ENCODE assay signal across 17 cellular contexts in genomic region chr4:181909368-181909767, GRCh38.
DNase-seq lines count a peak whose midpoint lies in the region; ATAC-seq and TF ChIP-seq lines count a peak whose summit lies in the region.
"Had no signal": no experiment of that assay in that cellular context is flagged by ENCODE, and none has a peak within 500 bp of the region (broad histone marks: within the 10 kb centered on the region; RNA-seq: fewer than 3 reads in every experiment).

No MANE protein-coding gene starts in this region.

- no CpG with 5 or more reads among the region's 6 CpGs for WGBS in neuronal stem cell (ENCODE audit: extremely low coverage in 2 of 2, insufficient read length in 2 of 2, insufficient replicate concordance in 1 of 2), 2 donors

- no peak overlapping the region for H2AK5ac ChIP-seq in neuronal stem cell (ENCODE audit: low read depth, low read length)

- no peak overlapping the region for H3K14ac ChIP-seq in neuronal stem cell (ENCODE audit: low read length)

- H3K23ac ChIP-seq in neuronal stem cell (ENCODE audit: low read depth, low read length, poor library complexity), result no peak overlapping the region

- H3K4me1 ChIP-seq in neuronal stem cell (ENCODE audit: control insufficient read depth in 2 of 2, insufficient read depth in 1 of 2, low read depth in 1 of 2, low read length in 2 of 2), result no peaks in the 10 kb centered on the region
- H3K4me1 ChIP-seq in effector memory CD4-positive, alpha-beta T cell (ENCODE audit: control insufficient read depth, insufficient read depth, low read length, poor library complexity, severe bottlenecking), result no peaks in the 10 kb centered on the region
- H3K4me1 ChIP-seq: Peyer's patch, thyroid gland had no signal

- no peak for ATAC-seq in GM18505 (IDR thresholded peaks at IDR 0.05; ENCODE audit: unreplicated experiment)
- ATAC-seq: activated CD4-positive, alpha-beta T cell treated with anti-CD3 and anti-CD28 coated beads for 36 hours had no signal

- no peak overlapping the region for H2BK5ac ChIP-seq in neuronal stem cell (ENCODE audit: low read length)

- H3K27ac ChIP-seq in neuronal stem cell (replicated peaks; ENCODE audit: low read length), result no peak overlapping the region
- no peak overlapping the region for H3K27ac ChIP-seq in effector memory CD4-positive, alpha-beta T cell (ENCODE audit: insufficient read depth, low read length, poor library complexity, severe bottlenecking)
- H3K27ac ChIP-seq: Peyer's patch, thyroid gland had no signal

- H3K4ac ChIP-seq in neuronal stem cell (ENCODE audit: low read length), result no peak overlapping the region

- H3K18ac ChIP-seq in neuronal stem cell (ENCODE audit: low read length), result no peak overlapping the region

- no peak for TF ChIP-seq POLR2A in GM18505 (IDR thresholded peaks at IDR 0.05; ENCODE audit: borderline replicate concordance, extremely low read depth, insufficient read depth, insufficient read length)

- no peak overlapping the region for H3K9ac ChIP-seq in neuronal stem cell (ENCODE audit: low read depth, low read length, poor library complexity)

- no peaks in the 10 kb centered on the region for H3K27me3 ChIP-seq in neuronal stem cell (ENCODE audit: control insufficient read depth in 3 of 3, insufficient read depth in 3 of 3, low read depth in 1 of 3, low read length in 3 of 3)
- no peaks in the 10 kb centered on the region for H3K27me3 ChIP-seq in effector memory CD4-positive, alpha-beta T cell (replicated peaks; ENCODE audit: control insufficient read depth, insufficient read depth, low read length, poor library complexity, severe bottlenecking)
- H3K27me3 ChIP-seq: Peyer's patch, thyroid gland had no signal

- peak; percentile 84 for DNase-seq in Daoy (ENCODE audit: low read depth)
- DNase-seq in NCI-H69 (lab: John Stamatoyannopoulos, UW), result peak; percentile 2
- DNase-seq in dedifferentiated amniotic fluid mesenchymal stem cell (ENCODE audit: extremely low spot score), result peak; percentile 30
- peak; percentile 10 for DNase-seq in kidney tubule cell (ENCODE audit: low spot score)
- DNase-seq in NCI-H2029 treated with DMSO at 0.1 percent for 48 hours (lab: John Stamatoyannopoulos, UW), result no peak
- DNase-seq in neuronal stem cell (ENCODE audit: low spot score), result no peak
- DNase-seq in effector memory CD4-positive, alpha-beta T cell, result no peak
- DNase-seq: activated CD4-positive, alpha-beta T cell treated with anti-CD3 and anti-CD28 coated beads for 36 hours; activated naive CD8-positive, alpha-beta T cell treated with anti-CD3 and anti-CD28 coated beads, Interleukin-2, amount 10 ng/mL, durations not matched to agents 7 days and 5 days; activated T-cell treated with anti-CD3 and anti-CD28 coated beads for 4 hours; KBM-7; naive B cell; NCI-H1436 treated with DMSO at 0.1 percent for 48 hours; NCI-H526; Peyer's patch; thyroid gland had no signal

- no peaks in the 10 kb centered on the region for H3K36me3 ChIP-seq in neuronal stem cell (replicated peaks in 1 of 2; ENCODE audit: control insufficient read depth in 2 of 2, insufficient read depth in 2 of 2, low read length in 2 of 2)
- no peaks in the 10 kb centered on the region for H3K36me3 ChIP-seq in effector memory CD4-positive, alpha-beta T cell (ENCODE audit: control insufficient read depth, insufficient read depth, low read length)
- H3K36me3 ChIP-seq: Peyer's patch, thyroid gland had no signal

- no peak overlapping the region for H2BK120ac ChIP-seq in neuronal stem cell (ENCODE audit: low read depth, low read length)

- no peaks in the 10 kb centered on the region for H3K79me1 ChIP-seq in neuronal stem cell (ENCODE audit: low read depth, low read length)

- H2BK15ac ChIP-seq in neuronal stem cell (ENCODE audit: low read length), result no peak overlapping the region

- H3K4me3 ChIP-seq in neuronal stem cell (ENCODE audit: low read length in 2 of 2), result no peak overlapping the region
- no peak overlapping the region for H3K4me3 ChIP-seq in effector memory CD4-positive, alpha-beta T cell (ENCODE audit: insufficient read depth, low read depth, low read length, poor library complexity, severe bottlenecking)
- H3K4me3 ChIP-seq: Peyer's patch, thyroid gland had no signal

- H2BK12ac ChIP-seq in neuronal stem cell (ENCODE audit: low read length), result no peak overlapping the region

- no peak overlapping the region for H2AFZ ChIP-seq in neuronal stem cell (ENCODE audit: low read length)

- H4K8ac ChIP-seq in neuronal stem cell (ENCODE audit: low read depth, low read length), result no peak overlapping the region

- no peak overlapping the region for H3K4me2 ChIP-seq in neuronal stem cell (ENCODE audit: insufficient read depth, low read length, poor library complexity, severe bottlenecking)

- H3K9me3 ChIP-seq in neuronal stem cell (replicated peaks in 1 of 2; ENCODE audit: control insufficient read depth in 2 of 2, insufficient read depth in 1 of 2, low read depth in 1 of 2, low read length in 2 of 2), result peaks cover 2 to 13% of the 10 kb centered on the region in 2 donors
- no peaks in the 10 kb centered on the region for H3K9me3 ChIP-seq in effector memory CD4-positive, alpha-beta T cell (ENCODE audit: control insufficient read depth, low read length)
- H3K9me3 ChIP-seq: Peyer's patch, thyroid gland had no signal

- H4K91ac ChIP-seq in neuronal stem cell (ENCODE audit: low read depth, low read length, poor library complexity), result no peak overlapping the region

Comparison
In these comparisons a context has a peak if more than half of its experiments do, and no peak if none do; other contexts are left out.
1. DNase-seq: peak in Daoy (single experiment), NCI-H69 (single experiment), dedifferentiated amniotic fluid mesenchymal stem cell (single experiment) and kidney tubule cell (single experiment); none in NCI-H2029 treated with DMSO at 0.1 percent for 48 hours (single experiment), neuronal stem cell (single experiment) and effector memory CD4-positive, alpha-beta T cell (0 of 3).